ENCODE assay signal across 8 cellular contexts in genomic region chr15:51281368-51281967, GRCh38. TPM values are rescaled to one million over a fixed set of nuclear protein-coding genes. Genes with fewer than 3 reads are reported as not detected.
DNase-seq lines count a peak whose midpoint lies in the region; ATAC-seq and TF ChIP-seq lines count a peak whose summit lies in the region.

No MANE protein-coding gene starts in this region.

- H3K4me1 ChIP-seq in RWPE2 (ENCODE audit: insufficient read depth, poor library complexity, severe bottlenecking): no peaks in the 10 kb centered on the region
- peaks cover 0 to 14% (median 0%) of the 10 kb centered on the region in 4 donors for H3K4me1 ChIP-seq in esophagus muscularis mucosa

- peak; percentile 81 for TF ChIP-seq CTCF in RWPE2 (IDR thresholded peaks at IDR 0.05; ENCODE audit: poor library complexity, severe bottlenecking)
- TF ChIP-seq CTCF in esophagus muscularis mucosa (IDR thresholded peaks at IDR 0.05): peak; percentile 66 to 78 (median 68)

- intact Hi-C loops in esophagus muscularis mucosa (cut with DNase I): loop anchor here (2.0 to 5.0 kb wide), 2 partner anchors 99 to 121 kb away; no protein-coding TSS in a partner anchor

- H3K4me3 ChIP-seq in RWPE2 (ENCODE audit: severe bottlenecking): no peak overlapping the region
- no peak overlapping the region for H3K4me3 ChIP-seq in esophagus muscularis mucosa

- DNase-seq in activated CD8-positive, alpha-beta memory T cell treated with anti-CD3 and anti-CD28 coated beads, Interleukin-2, amount 50 U/mL, for 48 hours: peak; percentile 62
- DNase-seq in activated CD8-positive, alpha-beta memory T cell treated with anti-CD3 and anti-CD28 coated beads, Interleukin-2, amount 50 U/mL, for 4 hours: no peak
- DNase-seq in RWPE2 (ENCODE audit: low spot score) (no peak), esophagus muscularis mucosa (ENCODE audit: extremely low spot score) (no peak), mucosa of gallbladder (ENCODE audit: low spot score) (peak; percentile 70)

- H3K36me3 ChIP-seq in RWPE2 (ENCODE audit: low read depth): no peaks in the 10 kb centered on the region
- H3K36me3 ChIP-seq in esophagus muscularis mucosa: no peaks in the 10 kb centered on the region

- TF ChIP-seq POLR2A in esophagus muscularis mucosa (IDR thresholded peaks at IDR 0.05; ENCODE audit: low read depth): no peak

- ATAC-seq in HG03354 (IDR thresholded peaks at IDR 0.05; ENCODE audit: poor library complexity, severe bottlenecking, unreplicated experiment) (peak; percentile 69), RWPE2 (ENCODE audit: low read depth) (peak; percentile 86), HG02973 (IDR thresholded peaks at IDR 0.05; ENCODE audit: unreplicated experiment) (no peak), HG03442 (IDR thresholded peaks at IDR 0.05; ENCODE audit: unreplicated experiment) (no peak)

- 30% methylated on average over 3 of the region's 4 CpGs for WGBS in esophagus muscularis mucosa

- H3K27me3 ChIP-seq in RWPE2 (ENCODE audit: insufficient read depth, poor library complexity, severe bottlenecking): peaks cover 25% of the 10 kb centered on the region
- peaks cover 0 to 8% (median 0%) of the 10 kb centered on the region in 4 donors for H3K27me3 ChIP-seq in esophagus muscularis mucosa

- no peak overlapping the region for H3K27ac ChIP-seq in RWPE2 (ENCODE audit: poor library complexity, severe bottlenecking)
- H3K27ac ChIP-seq in esophagus muscularis mucosa (replicated peaks in 1 of 4): no peak overlapping the region

- H3K9me3 ChIP-seq in RWPE2 (ENCODE audit: severe bottlenecking): no peaks in the 10 kb centered on the region
- no peaks in the 10 kb centered on the region for H3K9me3 ChIP-seq in esophagus muscularis mucosa

- TF ChIP-seq EP300 in esophagus muscularis mucosa (IDR thresholded peaks at IDR 0.05): no peak

RNA-seq across cellular contexts. Expression of gene CYP19A1, which starts 56.9 kb away (rescaled TPM):
- total RNA-seq in esophagus muscularis mucosa: 1 to 10 TPM in 3 of 4 donors, not detected in 1; 1.5 to 3.5 (median 2.1) TPM
- total RNA-seq in mucosa of gallbladder: 0.46 TPM

RNA-seq across cellular contexts. Expression of gene GLDN, which starts 60.0 kb away (rescaled TPM):
- 1 to 10 TPM; 2.2 to 9.9 (median 4.3) TPM for total RNA-seq in esophagus muscularis mucosa
- total RNA-seq in mucosa of gallbladder: 20.7 TPM

Comparison
In these comparisons a context has a peak if more than half of its experiments do, and no peak if none do; other contexts are left out.
1. DNase-seq: peak in activated CD8-positive, alpha-beta memory T cell treated with anti-CD3 and anti-CD28 coated beads, Interleukin-2, amount 50 U/mL, for 48 hours (single experiment) and mucosa of gallbladder (single experiment); none in activated CD8-positive, alpha-beta memory T cell treated with anti-CD3 and anti-CD28 coated beads, Interleukin-2, amount 50 U/mL, for 4 hours (single experiment), RWPE2 (single experiment) and esophagus muscularis mucosa (single experiment).
2. ATAC-seq: peak in HG03354 (single experiment) and RWPE2 (single experiment); none in HG02973 (single experiment) and HG03442 (single experiment).